In the genomic region with DNA sequence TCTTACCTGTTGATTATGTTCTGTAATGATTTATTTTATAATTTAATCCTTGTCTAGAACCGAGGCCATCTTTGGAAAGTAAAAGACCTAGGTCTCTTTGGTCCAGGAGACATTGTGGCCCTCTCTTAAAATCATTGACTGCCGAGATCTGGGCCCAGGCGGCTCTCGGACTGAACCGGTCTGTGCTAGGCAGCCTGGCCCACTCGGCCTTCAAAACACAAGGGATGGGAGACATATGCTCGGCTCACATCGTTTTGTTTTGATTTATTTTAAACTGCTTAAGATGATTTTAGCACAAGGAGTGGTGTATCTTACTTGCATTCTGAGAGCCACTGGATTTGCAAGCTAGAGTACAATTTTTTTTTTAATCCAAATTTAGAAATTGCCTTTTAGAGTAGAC, we compare ENCODE assay signal across 7 cellular contexts.
DNase-seq lines count a peak whose midpoint lies in the region; ATAC-seq and FAIRE-seq lines count a peak whose summit lies in the region.

No MANE protein-coding gene starts in this region.

- peaks cover 14% of the 10 kb centered on the region for H3K36me3 Mint-ChIP-seq in activated T-helper 17 cell treated with anti-CD3 and anti-CD28 coated beads, Interleukin-2, amount 50 U/mL, for 72 hours (ENCODE audit: low read depth)

- ATAC-seq in activated T-helper 17 cell treated with anti-CD3 and anti-CD28 coated beads, Interleukin-2, amount 50 U/mL, for 72 hours (replicated peaks) = no peak

- DNase-seq in HT1080 (ENCODE audit: low read depth) = peak; percentile 33
- DNase-seq in DMS153 (lab: John Stamatoyannopoulos, UW) = no peak
- no peak for DNase-seq in occipital lobe (lab: John Stamatoyannopoulos, UW)
- DNase-seq in AG08396 (ENCODE audit: low spot score) = no peak

- H3K27me3 ChIP-seq in stomach smooth muscle (ENCODE audit: control insufficient read depth in 1 of 2, insufficient read depth in 2 of 2, low read length in 2 of 2) = no peaks in the 10 kb centered on the region

- H3K9ac ChIP-seq in stomach smooth muscle (ENCODE audit: low read length in 2 of 2) = peak overlapping the region; percentile 72 to 78

- peaks cover 61% of the 10 kb centered on the region for H3K4me1 ChIP-seq in stomach smooth muscle (ENCODE audit: control insufficient read depth, insufficient read depth, low read length)

- H3K4me3 Mint-ChIP-seq in activated T-helper 17 cell treated with anti-CD3 and anti-CD28 coated beads, Interleukin-2, amount 50 U/mL, for 72 hours = peak overlapping the region; percentile 79

- no peaks in the 10 kb centered on the region for H3K9me3 Mint-ChIP-seq in activated T-helper 17 cell treated with anti-CD3 and anti-CD28 coated beads, Interleukin-2, amount 50 U/mL, for 72 hours

- H3K36me3 ChIP-seq in stomach smooth muscle (ENCODE audit: control insufficient read depth in 2 of 2, insufficient read depth in 2 of 2, low read length in 2 of 2) = no peaks in the 10 kb centered on the region

- H3K4me1 Mint-ChIP-seq in activated T-helper 17 cell treated with anti-CD3 and anti-CD28 coated beads, Interleukin-2, amount 50 U/mL, for 72 hours = peaks cover 13% of the 10 kb centered on the region

- no peaks in the 10 kb centered on the region for H3K27me3 Mint-ChIP-seq in activated T-helper 17 cell treated with anti-CD3 and anti-CD28 coated beads, Interleukin-2, amount 50 U/mL, for 72 hours

- H3K9me3 ChIP-seq in stomach smooth muscle (ENCODE audit: control insufficient read depth in 2 of 2, low read length in 2 of 2) = no peaks in the 10 kb centered on the region

- peak overlapping the region; percentile 93 for H3K27ac ChIP-seq in stomach smooth muscle (ENCODE audit: low read length)

- peak overlapping the region; percentile 83 for H3K27ac Mint-ChIP-seq in activated T-helper 17 cell treated with anti-CD3 and anti-CD28 coated beads, Interleukin-2, amount 50 U/mL, for 72 hours

- peak overlapping the region; percentile 66 to 81 for H3K4me3 ChIP-seq in stomach smooth muscle (ENCODE audit: low read length in 2 of 2)

- FAIRE-seq in islet of Langerhans (lab: Jason Lieb, UNC) = peak; percentile 9
